1 cellular context compared by ENCODE assay signal in the genomic region with DNA sequence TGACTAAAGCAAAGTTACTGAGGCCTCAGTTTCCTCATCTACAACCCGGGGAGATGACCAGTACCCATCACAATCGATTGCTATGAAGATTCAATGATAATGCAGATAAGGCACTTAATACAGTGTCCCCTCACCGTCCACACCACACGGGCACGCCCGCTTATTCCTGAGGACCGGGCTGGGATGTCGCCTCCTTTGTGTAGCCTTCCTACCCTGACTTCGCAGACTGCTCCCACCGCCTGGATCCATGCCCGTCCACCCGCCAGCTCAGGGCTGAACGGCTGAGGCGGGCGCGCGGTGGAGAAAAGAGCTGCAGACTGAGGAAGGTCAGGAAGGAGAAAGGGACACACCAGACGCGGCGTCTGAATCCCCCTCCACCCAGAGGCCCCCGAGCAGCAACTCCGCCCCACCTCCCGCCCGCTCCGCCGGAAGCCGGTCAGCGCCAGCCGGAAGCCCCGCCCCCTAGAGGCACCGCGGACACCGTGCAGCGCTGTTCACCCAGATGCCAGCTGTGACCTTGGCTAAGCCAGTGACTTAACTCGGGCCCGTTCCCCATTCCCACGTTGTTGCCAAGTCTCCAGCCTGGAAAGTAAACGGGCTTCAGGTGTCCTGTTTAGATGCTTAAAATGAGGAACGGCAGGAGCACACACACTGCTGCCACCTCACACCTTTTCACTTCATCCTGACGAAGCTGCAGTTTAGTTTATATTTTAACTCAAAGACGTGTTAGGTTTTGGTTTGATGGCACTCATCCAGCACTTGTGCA.
TF ChIP-seq lines count a peak whose summit lies in the region.

A gene (minus strand): TSS at position 403 of the 766 bp plus-strand sequence.

TF ChIP-seq in HEK293, 187 proteins besides CTCF, POLR2A, EP300 and RAD21 (continued from another document and continues in another):
- TF ChIP-seq, protein P1, sequence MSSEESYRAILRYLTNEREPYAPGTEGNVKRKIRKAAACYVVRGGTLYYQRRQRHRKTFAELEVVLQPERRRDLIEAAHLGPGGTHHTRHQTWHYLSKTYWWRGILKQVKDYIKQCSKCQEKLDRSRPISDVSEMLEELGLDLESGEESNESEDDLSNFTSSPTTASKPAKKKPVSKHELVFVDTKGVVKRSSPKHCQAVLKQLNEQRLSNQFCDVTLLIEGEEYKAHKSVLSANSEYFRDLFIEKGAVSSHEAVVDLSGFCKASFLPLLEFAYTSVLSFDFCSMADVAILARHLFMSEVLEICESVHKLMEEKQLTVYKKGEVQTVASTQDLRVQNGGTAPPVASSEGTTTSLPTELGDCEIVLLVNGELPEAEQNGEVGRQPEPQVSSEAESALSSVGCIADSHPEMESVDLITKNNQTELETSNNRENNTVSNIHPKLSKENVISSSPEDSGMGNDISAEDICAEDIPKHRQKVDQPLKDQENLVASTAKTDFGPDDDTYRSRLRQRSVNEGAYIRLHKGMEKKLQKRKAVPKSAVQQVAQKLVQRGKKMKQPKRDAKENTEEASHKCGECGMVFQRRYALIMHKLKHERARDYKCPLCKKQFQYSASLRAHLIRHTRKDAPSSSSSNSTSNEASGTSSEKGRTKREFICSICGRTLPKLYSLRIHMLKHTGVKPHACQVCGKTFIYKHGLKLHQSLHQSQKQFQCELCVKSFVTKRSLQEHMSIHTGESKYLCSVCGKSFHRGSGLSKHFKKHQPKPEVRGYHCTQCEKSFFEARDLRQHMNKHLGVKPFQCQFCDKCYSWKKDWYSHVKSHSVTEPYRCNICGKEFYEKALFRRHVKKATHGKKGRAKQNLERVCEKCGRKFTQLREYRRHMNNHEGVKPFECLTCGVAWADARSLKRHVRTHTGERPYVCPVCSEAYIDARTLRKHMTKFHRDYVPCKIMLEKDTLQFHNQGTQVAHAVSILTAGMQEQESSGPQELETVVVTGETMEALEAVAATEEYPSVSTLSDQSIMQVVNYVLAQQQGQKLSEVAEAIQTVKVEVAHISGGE (tag by site-specific recombination; conservative IDR thresholded peaks at IDR 0.05; ENCODE audit: low read depth), result peak; percentile 91
- TF ChIP-seq SETDB1 (IDR thresholded peaks at IDR 0.05; ENCODE audit: insufficient read length, low read length) (no peak), ZFHX2 (tag by site-specific recombination; conservative IDR thresholded peaks at IDR 0.05) (0 out of 2 replicates have a peak, but pooled peaks have one; percentile 21), KLF1 (tag by site-specific recombination; IDR thresholded peaks at IDR 0.05) (peak; percentile 73), ZNF426 (tag by site-specific recombination; IDR thresholded peaks at IDR 0.05) (no peak), ZNF626 (tag by site-specific recombination; IDR thresholded peaks at IDR 0.05) (no peak), ZNF473 (tag by site-specific recombination; IDR thresholded peaks at IDR 0.05) (no peak), ZNF10 (tag by site-specific recombination; IDR thresholded peaks at IDR 0.05) (0 out of 2 replicates have a peak, but pooled peaks have one; percentile 9), ZNF555 (tag by site-specific recombination; conservative IDR thresholded peaks at IDR 0.05) (no peak), ZNF394 (tag by site-specific recombination; IDR thresholded peaks at IDR 0.05; ENCODE audit: borderline replicate concordance) (0 out of 2 replicates have a peak, but pooled peaks have one; percentile 36), ZNF707 (tag by site-specific recombination; IDR thresholded peaks at IDR 0.05) (no peak), SP2 (tag by site-specific recombination; IDR thresholded peaks at IDR 0.05) (peak; percentile 85), ZNF302 (tag by site-specific recombination; IDR thresholded peaks at IDR 0.05; ENCODE audit: low read depth) (no peak), ZNF248 (tag by site-specific recombination; IDR thresholded peaks at IDR 0.05) (no peak), SCRT1 (tag by site-specific recombination; IDR thresholded peaks at IDR 0.05; ENCODE audit: borderline replicate concordance) (no peak), HOXD13 (CRISPR knock-in tag; IDR thresholded peaks at IDR 0.05; ENCODE audit: borderline replicate concordance) (no peak), SP7 (tag by site-specific recombination; IDR thresholded peaks at IDR 0.05) (peak; percentile 69), ZNF560 (tag by site-specific recombination; IDR thresholded peaks at IDR 0.05; ENCODE audit: borderline replicate concordance) (no peak), KLF8 (tag by site-specific recombination; IDR thresholded peaks at IDR 0.05) (peak; percentile 78; the same call in 1 of the 2 replicates)
- TF ChIP-seq, protein P2, sequence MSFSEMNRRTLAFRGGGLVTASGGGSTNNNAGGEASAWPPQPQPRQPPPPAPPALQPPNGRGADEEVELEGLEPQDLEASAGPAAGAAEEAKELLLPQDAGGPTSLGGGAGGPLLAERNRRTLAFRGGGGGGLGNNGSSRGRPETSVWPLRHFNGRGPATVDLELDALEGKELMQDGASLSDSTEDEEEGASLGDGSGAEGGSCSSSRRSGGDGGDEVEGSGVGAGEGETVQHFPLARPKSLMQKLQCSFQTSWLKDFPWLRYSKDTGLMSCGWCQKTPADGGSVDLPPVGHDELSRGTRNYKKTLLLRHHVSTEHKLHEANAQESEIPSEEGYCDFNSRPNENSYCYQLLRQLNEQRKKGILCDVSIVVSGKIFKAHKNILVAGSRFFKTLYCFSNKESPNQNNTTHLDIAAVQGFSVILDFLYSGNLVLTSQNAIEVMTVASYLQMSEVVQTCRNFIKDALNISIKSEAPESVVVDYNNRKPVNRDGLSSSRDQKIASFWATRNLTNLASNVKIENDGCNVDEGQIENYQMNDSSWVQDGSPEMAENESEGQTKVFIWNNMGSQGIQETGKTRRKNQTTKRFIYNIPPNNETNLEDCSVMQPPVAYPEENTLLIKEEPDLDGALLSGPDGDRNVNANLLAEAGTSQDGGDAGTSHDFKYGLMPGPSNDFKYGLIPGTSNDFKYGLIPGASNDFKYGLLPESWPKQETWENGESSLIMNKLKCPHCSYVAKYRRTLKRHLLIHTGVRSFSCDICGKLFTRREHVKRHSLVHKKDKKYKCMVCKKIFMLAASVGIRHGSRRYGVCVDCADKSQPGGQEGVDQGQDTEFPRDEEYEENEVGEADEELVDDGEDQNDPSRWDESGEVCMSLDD (tag by site-specific recombination; IDR thresholded peaks at IDR 0.05), result no peak
- TF ChIP-seq, protein P3, sequence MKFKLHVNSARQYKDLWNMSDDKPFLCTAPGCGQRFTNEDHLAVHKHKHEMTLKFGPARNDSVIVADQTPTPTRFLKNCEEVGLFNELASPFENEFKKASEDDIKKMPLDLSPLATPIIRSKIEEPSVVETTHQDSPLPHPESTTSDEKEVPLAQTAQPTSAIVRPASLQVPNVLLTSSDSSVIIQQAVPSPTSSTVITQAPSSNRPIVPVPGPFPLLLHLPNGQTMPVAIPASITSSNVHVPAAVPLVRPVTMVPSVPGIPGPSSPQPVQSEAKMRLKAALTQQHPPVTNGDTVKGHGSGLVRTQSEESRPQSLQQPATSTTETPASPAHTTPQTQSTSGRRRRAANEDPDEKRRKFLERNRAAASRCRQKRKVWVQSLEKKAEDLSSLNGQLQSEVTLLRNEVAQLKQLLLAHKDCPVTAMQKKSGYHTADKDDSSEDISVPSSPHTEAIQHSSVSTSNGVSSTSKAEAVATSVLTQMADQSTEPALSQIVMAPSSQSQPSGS (tag by site-specific recombination; IDR thresholded peaks at IDR 0.05; ENCODE audit: low read depth), result no peak
- TF ChIP-seq, protein P4, sequence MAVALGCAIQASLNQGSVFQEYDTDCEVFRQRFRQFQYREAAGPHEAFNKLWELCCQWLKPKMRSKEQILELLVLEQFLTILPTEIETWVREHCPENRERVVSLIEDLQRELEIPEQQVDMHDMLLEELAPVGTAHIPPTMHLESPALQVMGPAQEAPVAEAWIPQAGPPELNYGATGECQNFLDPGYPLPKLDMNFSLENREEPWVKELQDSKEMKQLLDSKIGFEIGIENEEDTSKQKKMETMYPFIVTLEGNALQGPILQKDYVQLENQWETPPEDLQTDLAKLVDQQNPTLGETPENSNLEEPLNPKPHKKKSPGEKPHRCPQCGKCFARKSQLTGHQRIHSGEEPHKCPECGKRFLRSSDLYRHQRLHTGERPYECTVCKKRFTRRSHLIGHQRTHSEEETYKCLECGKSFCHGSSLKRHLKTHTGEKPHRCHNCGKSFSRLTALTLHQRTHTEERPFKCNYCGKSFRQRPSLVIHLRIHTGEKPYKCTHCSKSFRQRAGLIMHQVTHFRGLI (tag by site-specific recombination; IDR thresholded peaks at IDR 0.05), result peak; percentile 39; the same call in 1 of the 2 replicates
- TF ChIP-seq, protein P5, sequence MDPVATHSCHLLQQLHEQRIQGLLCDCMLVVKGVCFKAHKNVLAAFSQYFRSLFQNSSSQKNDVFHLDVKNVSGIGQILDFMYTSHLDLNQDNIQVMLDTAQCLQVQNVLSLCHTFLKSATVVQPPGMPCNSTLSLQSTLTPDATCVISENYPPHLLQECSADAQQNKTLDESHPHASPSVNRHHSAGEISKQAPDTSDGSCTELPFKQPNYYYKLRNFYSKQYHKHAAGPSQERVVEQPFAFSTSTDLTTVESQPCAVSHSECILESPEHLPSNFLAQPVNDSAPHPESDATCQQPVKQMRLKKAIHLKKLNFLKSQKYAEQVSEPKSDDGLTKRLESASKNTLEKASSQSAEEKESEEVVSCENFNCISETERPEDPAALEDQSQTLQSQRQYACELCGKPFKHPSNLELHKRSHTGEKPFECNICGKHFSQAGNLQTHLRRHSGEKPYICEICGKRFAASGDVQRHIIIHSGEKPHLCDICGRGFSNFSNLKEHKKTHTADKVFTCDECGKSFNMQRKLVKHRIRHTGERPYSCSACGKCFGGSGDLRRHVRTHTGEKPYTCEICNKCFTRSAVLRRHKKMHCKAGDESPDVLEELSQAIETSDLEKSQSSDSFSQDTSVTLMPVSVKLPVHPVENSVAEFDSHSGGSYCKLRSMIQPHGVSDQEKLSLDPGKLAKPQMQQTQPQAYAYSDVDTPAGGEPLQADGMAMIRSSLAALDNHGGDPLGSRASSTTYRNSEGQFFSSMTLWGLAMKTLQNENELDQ (tag by site-specific recombination; IDR thresholded peaks at IDR 0.05; ENCODE audit: low read depth), result no peak
- TF ChIP-seq, protein P6, sequence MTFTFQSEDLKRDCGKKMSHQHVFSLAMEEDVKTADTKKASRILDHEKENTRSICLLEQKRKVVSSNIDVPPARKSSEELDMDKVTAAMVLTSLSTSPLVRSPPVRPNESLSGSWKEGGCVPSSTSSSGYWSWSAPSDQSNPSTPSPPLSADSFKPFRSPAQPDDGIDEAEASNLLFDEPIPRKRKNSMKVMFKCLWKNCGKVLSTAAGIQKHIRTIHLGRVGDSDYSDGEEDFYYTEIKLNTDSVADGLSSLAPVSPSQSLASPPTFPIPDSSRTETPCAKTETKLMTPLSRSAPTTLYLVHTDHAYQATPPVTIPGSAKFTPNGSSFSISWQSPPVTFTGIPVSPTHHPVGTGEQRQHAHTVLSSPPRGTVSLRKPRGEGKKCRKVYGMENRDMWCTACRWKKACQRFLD (tag by site-specific recombination; IDR thresholded peaks at IDR 0.05), result no peak
- TF ChIP-seq, protein P7, sequence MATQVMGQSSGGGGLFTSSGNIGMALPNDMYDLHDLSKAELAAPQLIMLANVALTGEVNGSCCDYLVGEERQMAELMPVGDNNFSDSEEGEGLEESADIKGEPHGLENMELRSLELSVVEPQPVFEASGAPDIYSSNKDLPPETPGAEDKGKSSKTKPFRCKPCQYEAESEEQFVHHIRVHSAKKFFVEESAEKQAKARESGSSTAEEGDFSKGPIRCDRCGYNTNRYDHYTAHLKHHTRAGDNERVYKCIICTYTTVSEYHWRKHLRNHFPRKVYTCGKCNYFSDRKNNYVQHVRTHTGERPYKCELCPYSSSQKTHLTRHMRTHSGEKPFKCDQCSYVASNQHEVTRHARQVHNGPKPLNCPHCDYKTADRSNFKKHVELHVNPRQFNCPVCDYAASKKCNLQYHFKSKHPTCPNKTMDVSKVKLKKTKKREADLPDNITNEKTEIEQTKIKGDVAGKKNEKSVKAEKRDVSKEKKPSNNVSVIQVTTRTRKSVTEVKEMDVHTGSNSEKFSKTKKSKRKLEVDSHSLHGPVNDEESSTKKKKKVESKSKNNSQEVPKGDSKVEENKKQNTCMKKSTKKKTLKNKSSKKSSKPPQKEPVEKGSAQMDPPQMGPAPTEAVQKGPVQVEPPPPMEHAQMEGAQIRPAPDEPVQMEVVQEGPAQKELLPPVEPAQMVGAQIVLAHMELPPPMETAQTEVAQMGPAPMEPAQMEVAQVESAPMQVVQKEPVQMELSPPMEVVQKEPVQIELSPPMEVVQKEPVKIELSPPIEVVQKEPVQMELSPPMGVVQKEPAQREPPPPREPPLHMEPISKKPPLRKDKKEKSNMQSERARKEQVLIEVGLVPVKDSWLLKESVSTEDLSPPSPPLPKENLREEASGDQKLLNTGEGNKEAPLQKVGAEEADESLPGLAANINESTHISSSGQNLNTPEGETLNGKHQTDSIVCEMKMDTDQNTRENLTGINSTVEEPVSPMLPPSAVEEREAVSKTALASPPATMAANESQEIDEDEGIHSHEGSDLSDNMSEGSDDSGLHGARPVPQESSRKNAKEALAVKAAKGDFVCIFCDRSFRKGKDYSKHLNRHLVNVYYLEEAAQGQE (tag by site-specific recombination; IDR thresholded peaks at IDR 0.05), result peak; percentile 11; the same call in 1 of the 2 replicates
- TF ChIP-seq, protein P8, sequence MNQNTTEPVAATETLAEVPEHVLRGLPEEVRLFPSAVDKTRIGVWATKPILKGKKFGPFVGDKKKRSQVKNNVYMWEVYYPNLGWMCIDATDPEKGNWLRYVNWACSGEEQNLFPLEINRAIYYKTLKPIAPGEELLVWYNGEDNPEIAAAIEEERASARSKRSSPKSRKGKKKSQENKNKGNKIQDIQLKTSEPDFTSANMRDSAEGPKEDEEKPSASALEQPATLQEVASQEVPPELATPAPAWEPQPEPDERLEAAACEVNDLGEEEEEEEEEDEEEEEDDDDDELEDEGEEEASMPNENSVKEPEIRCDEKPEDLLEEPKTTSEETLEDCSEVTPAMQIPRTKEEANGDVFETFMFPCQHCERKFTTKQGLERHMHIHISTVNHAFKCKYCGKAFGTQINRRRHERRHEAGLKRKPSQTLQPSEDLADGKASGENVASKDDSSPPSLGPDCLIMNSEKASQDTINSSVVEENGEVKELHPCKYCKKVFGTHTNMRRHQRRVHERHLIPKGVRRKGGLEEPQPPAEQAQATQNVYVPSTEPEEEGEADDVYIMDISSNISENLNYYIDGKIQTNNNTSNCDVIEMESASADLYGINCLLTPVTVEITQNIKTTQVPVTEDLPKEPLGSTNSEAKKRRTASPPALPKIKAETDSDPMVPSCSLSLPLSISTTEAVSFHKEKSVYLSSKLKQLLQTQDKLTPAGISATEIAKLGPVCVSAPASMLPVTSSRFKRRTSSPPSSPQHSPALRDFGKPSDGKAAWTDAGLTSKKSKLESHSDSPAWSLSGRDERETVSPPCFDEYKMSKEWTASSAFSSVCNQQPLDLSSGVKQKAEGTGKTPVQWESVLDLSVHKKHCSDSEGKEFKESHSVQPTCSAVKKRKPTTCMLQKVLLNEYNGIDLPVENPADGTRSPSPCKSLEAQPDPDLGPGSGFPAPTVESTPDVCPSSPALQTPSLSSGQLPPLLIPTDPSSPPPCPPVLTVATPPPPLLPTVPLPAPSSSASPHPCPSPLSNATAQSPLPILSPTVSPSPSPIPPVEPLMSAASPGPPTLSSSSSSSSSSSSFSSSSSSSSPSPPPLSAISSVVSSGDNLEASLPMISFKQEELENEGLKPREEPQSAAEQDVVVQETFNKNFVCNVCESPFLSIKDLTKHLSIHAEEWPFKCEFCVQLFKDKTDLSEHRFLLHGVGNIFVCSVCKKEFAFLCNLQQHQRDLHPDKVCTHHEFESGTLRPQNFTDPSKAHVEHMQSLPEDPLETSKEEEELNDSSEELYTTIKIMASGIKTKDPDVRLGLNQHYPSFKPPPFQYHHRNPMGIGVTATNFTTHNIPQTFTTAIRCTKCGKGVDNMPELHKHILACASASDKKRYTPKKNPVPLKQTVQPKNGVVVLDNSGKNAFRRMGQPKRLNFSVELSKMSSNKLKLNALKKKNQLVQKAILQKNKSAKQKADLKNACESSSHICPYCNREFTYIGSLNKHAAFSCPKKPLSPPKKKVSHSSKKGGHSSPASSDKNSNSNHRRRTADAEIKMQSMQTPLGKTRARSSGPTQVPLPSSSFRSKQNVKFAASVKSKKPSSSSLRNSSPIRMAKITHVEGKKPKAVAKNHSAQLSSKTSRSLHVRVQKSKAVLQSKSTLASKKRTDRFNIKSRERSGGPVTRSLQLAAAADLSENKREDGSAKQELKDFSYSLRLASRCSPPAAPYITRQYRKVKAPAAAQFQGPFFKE (tag by site-specific recombination; IDR thresholded peaks at IDR 0.05; ENCODE audit: borderline replicate concordance), result no peak
